ENCODE assay signal across 2 cellular contexts in the genomic region with DNA sequence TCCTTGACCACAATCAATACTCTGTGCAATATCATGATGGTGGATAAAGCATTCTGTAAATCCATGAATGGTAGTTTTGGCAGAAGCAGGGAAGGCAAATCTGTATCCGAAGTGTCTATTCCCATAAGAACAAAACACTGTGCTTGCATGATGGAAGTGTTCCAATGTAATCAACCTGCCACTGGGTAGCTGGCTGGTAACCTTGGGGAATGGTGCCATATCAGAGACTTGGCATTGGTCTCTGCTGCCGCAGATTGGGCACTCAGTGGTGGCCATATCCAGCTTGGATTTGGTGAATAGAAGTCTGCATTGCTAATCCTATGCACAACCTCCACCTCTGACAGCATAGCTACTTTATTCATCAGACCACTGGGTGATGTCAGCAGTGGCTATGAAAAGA.
TF ChIP-seq lines count a peak whose summit lies in the region.

No MANE protein-coding gene starts in this region.

TF ChIP-seq in liver, 16 proteins besides CTCF, POLR2A, EP300 and RAD21 (continued from another document):
- TF ChIP-seq, protein P1, sequence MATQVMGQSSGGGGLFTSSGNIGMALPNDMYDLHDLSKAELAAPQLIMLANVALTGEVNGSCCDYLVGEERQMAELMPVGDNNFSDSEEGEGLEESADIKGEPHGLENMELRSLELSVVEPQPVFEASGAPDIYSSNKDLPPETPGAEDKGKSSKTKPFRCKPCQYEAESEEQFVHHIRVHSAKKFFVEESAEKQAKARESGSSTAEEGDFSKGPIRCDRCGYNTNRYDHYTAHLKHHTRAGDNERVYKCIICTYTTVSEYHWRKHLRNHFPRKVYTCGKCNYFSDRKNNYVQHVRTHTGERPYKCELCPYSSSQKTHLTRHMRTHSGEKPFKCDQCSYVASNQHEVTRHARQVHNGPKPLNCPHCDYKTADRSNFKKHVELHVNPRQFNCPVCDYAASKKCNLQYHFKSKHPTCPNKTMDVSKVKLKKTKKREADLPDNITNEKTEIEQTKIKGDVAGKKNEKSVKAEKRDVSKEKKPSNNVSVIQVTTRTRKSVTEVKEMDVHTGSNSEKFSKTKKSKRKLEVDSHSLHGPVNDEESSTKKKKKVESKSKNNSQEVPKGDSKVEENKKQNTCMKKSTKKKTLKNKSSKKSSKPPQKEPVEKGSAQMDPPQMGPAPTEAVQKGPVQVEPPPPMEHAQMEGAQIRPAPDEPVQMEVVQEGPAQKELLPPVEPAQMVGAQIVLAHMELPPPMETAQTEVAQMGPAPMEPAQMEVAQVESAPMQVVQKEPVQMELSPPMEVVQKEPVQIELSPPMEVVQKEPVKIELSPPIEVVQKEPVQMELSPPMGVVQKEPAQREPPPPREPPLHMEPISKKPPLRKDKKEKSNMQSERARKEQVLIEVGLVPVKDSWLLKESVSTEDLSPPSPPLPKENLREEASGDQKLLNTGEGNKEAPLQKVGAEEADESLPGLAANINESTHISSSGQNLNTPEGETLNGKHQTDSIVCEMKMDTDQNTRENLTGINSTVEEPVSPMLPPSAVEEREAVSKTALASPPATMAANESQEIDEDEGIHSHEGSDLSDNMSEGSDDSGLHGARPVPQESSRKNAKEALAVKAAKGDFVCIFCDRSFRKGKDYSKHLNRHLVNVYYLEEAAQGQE (IDR thresholded peaks at IDR 0.05): no peak
- TF ChIP-seq JUND (IDR thresholded peaks at IDR 0.05): no peak
- peak; percentile 74 for TF ChIP-seq FOXA2 (IDR thresholded peaks at IDR 0.05)
- no peak for TF ChIP-seq HNF4A (conservative IDR thresholded peaks at IDR 0.05)
- TF ChIP-seq, protein P2, sequence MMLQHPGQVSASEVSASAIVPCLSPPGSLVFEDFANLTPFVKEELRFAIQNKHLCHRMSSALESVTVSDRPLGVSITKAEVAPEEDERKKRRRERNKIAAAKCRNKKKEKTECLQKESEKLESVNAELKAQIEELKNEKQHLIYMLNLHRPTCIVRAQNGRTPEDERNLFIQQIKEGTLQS (IDR thresholded peaks at IDR 0.05): no peak
- peak in 1 of 2 donors; percentile 13 for TF ChIP-seq RXRA (IDR thresholded peaks at IDR 0.05)
- no peak for TF ChIP-seq SP1 (IDR thresholded peaks at IDR 0.05)
TF ChIP-seq in liver: peak in this region for 4.

TF ChIP-seq in HepG2, 621 proteins besides CTCF, POLR2A, EP300 and RAD21:
- TF ChIP-seq, protein P3, sequence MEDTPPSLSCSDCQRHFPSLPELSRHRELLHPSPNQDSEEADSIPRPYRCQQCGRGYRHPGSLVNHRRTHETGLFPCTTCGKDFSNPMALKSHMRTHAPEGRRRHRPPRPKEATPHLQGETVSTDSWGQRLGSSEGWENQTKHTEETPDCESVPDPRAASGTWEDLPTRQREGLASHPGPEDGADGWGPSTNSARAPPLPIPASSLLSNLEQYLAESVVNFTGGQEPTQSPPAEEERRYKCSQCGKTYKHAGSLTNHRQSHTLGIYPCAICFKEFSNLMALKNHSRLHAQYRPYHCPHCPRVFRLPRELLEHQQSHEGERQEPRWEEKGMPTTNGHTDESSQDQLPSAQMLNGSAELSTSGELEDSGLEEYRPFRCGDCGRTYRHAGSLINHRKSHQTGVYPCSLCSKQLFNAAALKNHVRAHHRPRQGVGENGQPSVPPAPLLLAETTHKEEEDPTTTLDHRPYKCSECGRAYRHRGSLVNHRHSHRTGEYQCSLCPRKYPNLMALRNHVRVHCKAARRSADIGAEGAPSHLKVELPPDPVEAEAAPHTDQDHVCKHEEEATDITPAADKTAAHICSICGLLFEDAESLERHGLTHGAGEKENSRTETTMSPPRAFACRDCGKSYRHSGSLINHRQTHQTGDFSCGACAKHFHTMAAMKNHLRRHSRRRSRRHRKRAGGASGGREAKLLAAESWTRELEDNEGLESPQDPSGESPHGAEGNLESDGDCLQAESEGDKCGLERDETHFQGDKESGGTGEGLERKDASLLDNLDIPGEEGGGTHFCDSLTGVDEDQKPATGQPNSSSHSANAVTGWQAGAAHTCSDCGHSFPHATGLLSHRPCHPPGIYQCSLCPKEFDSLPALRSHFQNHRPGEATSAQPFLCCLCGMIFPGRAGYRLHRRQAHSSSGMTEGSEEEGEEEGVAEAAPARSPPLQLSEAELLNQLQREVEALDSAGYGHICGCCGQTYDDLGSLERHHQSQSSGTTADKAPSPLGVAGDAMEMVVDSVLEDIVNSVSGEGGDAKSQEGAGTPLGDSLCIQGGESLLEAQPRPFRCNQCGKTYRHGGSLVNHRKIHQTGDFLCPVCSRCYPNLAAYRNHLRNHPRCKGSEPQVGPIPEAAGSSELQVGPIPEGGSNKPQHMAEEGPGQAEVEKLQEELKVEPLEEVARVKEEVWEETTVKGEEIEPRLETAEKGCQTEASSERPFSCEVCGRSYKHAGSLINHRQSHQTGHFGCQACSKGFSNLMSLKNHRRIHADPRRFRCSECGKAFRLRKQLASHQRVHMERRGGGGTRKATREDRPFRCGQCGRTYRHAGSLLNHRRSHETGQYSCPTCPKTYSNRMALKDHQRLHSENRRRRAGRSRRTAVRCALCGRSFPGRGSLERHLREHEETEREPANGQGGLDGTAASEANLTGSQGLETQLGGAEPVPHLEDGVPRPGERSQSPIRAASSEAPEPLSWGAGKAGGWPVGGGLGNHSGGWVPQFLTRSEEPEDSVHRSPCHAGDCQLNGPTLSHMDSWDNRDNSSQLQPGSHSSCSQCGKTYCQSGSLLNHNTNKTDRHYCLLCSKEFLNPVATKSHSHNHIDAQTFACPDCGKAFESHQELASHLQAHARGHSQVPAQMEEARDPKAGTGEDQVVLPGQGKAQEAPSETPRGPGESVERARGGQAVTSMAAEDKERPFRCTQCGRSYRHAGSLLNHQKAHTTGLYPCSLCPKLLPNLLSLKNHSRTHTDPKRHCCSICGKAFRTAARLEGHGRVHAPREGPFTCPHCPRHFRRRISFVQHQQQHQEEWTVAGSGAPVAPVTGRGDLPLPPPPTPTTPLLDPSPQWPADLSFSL (CRISPR knock-in tag; IDR thresholded peaks at IDR 0.05): no peak
- TF ChIP-seq FOSL2 (CRISPR knock-in tag; IDR thresholded peaks at IDR 0.05): no peak
- TF ChIP-seq, protein P4, sequence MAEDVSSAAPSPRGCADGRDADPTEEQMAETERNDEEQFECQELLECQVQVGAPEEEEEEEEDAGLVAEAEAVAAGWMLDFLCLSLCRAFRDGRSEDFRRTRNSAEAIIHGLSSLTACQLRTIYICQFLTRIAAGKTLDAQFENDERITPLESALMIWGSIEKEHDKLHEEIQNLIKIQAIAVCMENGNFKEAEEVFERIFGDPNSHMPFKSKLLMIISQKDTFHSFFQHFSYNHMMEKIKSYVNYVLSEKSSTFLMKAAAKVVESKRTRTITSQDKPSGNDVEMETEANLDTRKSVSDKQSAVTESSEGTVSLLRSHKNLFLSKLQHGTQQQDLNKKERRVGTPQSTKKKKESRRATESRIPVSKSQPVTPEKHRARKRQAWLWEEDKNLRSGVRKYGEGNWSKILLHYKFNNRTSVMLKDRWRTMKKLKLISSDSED (CRISPR knock-in tag; IDR thresholded peaks at IDR 0.05): no peak
- TF ChIP-seq RXRB (CRISPR knock-in tag; IDR thresholded peaks at IDR 0.05; ENCODE audit: borderline replicate concordance): no peak
- TF ChIP-seq CEBPG (CRISPR knock-in tag; IDR thresholded peaks at IDR 0.05): no peak
- TF ChIP-seq, protein P5, sequence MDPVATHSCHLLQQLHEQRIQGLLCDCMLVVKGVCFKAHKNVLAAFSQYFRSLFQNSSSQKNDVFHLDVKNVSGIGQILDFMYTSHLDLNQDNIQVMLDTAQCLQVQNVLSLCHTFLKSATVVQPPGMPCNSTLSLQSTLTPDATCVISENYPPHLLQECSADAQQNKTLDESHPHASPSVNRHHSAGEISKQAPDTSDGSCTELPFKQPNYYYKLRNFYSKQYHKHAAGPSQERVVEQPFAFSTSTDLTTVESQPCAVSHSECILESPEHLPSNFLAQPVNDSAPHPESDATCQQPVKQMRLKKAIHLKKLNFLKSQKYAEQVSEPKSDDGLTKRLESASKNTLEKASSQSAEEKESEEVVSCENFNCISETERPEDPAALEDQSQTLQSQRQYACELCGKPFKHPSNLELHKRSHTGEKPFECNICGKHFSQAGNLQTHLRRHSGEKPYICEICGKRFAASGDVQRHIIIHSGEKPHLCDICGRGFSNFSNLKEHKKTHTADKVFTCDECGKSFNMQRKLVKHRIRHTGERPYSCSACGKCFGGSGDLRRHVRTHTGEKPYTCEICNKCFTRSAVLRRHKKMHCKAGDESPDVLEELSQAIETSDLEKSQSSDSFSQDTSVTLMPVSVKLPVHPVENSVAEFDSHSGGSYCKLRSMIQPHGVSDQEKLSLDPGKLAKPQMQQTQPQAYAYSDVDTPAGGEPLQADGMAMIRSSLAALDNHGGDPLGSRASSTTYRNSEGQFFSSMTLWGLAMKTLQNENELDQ (CRISPR knock-in tag; IDR thresholded peaks at IDR 0.05; ENCODE audit: borderline replicate concordance): no peak
